1 cellular context compared by ENCODE assay signal in genomic region chr6:125858427-125859320, GRCh38.
TF ChIP-seq lines count a peak whose summit lies in the region.

No MANE protein-coding gene starts in this region.

TF ChIP-seq in HepG2, 621 proteins besides CTCF, POLR2A, EP300 and RAD21 (continued from another document and continues in another):
- TF ChIP-seq IKZF5 (CRISPR knock-in tag; IDR thresholded peaks at IDR 0.05) (no peak), HNF1B (CRISPR knock-in tag; IDR thresholded peaks at IDR 0.05) (peak; percentile 73; the same call in 1 of the 2 replicates), ZNF460 (CRISPR knock-in tag; IDR thresholded peaks at IDR 0.05; ENCODE audit: borderline replicate concordance) (no peak), HOXD1 (CRISPR knock-in tag; IDR thresholded peaks at IDR 0.05) (no peak), BCL6 (CRISPR knock-in tag; IDR thresholded peaks at IDR 0.05) (no peak), MAFK (conservative IDR thresholded peaks at IDR 0.05 in 1 of 2, IDR thresholded peaks at IDR 0.05 in 1 of 2; ENCODE audit: low read length in 2 of 2) (no peak), ZNF614 (CRISPR knock-in tag; IDR thresholded peaks at IDR 0.05; ENCODE audit: borderline replicate concordance) (no peak), DNMT1 (CRISPR knock-in tag; IDR thresholded peaks at IDR 0.05) (no peak), ARID4A (CRISPR knock-in tag; IDR thresholded peaks at IDR 0.05; ENCODE audit: borderline replicate concordance) (no peak), ERF (CRISPR knock-in tag; IDR thresholded peaks at IDR 0.05) (peak; percentile 49; the same call in 1 of the 2 replicates), YEATS4 (CRISPR knock-in tag; IDR thresholded peaks at IDR 0.05; ENCODE audit: borderline replicate concordance) (no peak), MTF1 (CRISPR knock-in tag; IDR thresholded peaks at IDR 0.05) (no peak), ZNF235 (CRISPR knock-in tag; IDR thresholded peaks at IDR 0.05; ENCODE audit: borderline replicate concordance) (no peak), EZH2 (conservative IDR thresholded peaks at IDR 0.05; ENCODE audit: low read depth, low read length) (no peak), THAP8 (CRISPR knock-in tag; IDR thresholded peaks at IDR 0.05; ENCODE audit: borderline replicate concordance) (no peak), SIN3B (IDR thresholded peaks at IDR 0.05; ENCODE audit: low read length) (no peak), TBX3 (IDR thresholded peaks at IDR 0.05; ENCODE audit: borderline replicate concordance) (no peak), ZNF331 (CRISPR knock-in tag; IDR thresholded peaks at IDR 0.05) (no peak), ZBTB2 (CRISPR knock-in tag; IDR thresholded peaks at IDR 0.05; ENCODE audit: low read depth) (no peak), SNAPC5 (CRISPR knock-in tag; IDR thresholded peaks at IDR 0.05; ENCODE audit: borderline replicate concordance) (no peak), ZNF550 (CRISPR knock-in tag; IDR thresholded peaks at IDR 0.05; ENCODE audit: borderline replicate concordance) (no peak), ZNF451 (CRISPR knock-in tag; IDR thresholded peaks at IDR 0.05) (no peak), ELF3 (CRISPR knock-in tag; IDR thresholded peaks at IDR 0.05) (no peak), ONECUT2 (CRISPR knock-in tag; IDR thresholded peaks at IDR 0.05) (no peak), LCORL (IDR thresholded peaks at IDR 0.05) (no peak), LCORL (CRISPR knock-in tag; IDR thresholded peaks at IDR 0.05) (no peak), ZNF232 (CRISPR knock-in tag; IDR thresholded peaks at IDR 0.05; ENCODE audit: borderline replicate concordance) (no peak), SP5 (CRISPR knock-in tag; IDR thresholded peaks at IDR 0.05; ENCODE audit: borderline replicate concordance, low read depth) (no peak), RFXANK (CRISPR knock-in tag; IDR thresholded peaks at IDR 0.05) (no peak), TRAFD1 (CRISPR knock-in tag; IDR thresholded peaks at IDR 0.05; ENCODE audit: borderline replicate concordance) (no peak), FOXP1 (IDR thresholded peaks at IDR 0.05) (no peak), FOXP1 (CRISPR knock-in tag; IDR thresholded peaks at IDR 0.05) (no peak), THRA (CRISPR knock-in tag; IDR thresholded peaks at IDR 0.05; ENCODE audit: borderline replicate concordance) (0 out of 2 replicates have a peak, but pooled peaks have one; percentile 41), YY1 (IDR thresholded peaks at IDR 0.05; ENCODE audit: insufficient read depth, insufficient replicate concordance, low read depth, low read length) (peak; percentile 22), PLRG1 (conservative IDR thresholded peaks at IDR 0.05) (no peak), REL (CRISPR knock-in tag; conservative IDR thresholded peaks at IDR 0.05) (no peak), ZFYVE20 (CRISPR knock-in tag; IDR thresholded peaks at IDR 0.05; ENCODE audit: borderline replicate concordance, low read depth) (no peak), ZMYM4 (CRISPR knock-in tag; IDR thresholded peaks at IDR 0.05) (peak; percentile 45; the same call in 1 of the 2 replicates), RFX5 (IDR thresholded peaks at IDR 0.05; ENCODE audit: low read depth, low read length) (no peak), POGZ (CRISPR knock-in tag; IDR thresholded peaks at IDR 0.05) (no peak), ZFP82 (CRISPR knock-in tag; IDR thresholded peaks at IDR 0.05; ENCODE audit: borderline replicate concordance) (no peak)
- TF ChIP-seq, protein P1, sequence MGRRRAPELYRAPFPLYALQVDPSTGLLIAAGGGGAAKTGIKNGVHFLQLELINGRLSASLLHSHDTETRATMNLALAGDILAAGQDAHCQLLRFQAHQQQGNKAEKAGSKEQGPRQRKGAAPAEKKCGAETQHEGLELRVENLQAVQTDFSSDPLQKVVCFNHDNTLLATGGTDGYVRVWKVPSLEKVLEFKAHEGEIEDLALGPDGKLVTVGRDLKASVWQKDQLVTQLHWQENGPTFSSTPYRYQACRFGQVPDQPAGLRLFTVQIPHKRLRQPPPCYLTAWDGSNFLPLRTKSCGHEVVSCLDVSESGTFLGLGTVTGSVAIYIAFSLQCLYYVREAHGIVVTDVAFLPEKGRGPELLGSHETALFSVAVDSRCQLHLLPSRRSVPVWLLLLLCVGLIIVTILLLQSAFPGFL (CRISPR knock-in tag; IDR thresholded peaks at IDR 0.05), result no peak
- TF ChIP-seq, protein P2, sequence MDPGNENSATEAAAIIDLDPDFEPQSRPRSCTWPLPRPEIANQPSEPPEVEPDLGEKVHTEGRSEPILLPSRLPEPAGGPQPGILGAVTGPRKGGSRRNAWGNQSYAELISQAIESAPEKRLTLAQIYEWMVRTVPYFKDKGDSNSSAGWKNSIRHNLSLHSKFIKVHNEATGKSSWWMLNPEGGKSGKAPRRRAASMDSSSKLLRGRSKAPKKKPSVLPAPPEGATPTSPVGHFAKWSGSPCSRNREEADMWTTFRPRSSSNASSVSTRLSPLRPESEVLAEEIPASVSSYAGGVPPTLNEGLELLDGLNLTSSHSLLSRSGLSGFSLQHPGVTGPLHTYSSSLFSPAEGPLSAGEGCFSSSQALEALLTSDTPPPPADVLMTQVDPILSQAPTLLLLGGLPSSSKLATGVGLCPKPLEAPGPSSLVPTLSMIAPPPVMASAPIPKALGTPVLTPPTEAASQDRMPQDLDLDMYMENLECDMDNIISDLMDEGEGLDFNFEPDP (CRISPR knock-in tag; conservative IDR thresholded peaks at IDR 0.05), result no peak
- TF ChIP-seq, protein P3, sequence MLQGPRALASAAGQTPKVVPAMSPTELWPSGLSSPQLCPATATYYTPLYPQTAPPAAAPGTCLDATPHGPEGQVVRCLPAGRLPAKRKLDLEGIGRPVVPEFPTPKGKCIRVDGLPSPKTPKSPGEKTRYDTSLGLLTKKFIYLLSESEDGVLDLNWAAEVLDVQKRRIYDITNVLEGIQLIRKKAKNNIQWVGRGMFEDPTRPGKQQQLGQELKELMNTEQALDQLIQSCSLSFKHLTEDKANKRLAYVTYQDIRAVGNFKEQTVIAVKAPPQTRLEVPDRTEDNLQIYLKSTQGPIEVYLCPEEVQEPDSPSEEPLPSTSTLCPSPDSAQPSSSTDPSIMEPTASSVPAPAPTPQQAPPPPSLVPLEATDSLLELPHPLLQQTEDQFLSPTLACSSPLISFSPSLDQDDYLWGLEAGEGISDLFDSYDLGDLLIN (CRISPR knock-in tag; IDR thresholded peaks at IDR 0.05; ENCODE audit: borderline replicate concordance), result no peak
- TF ChIP-seq, protein P4, sequence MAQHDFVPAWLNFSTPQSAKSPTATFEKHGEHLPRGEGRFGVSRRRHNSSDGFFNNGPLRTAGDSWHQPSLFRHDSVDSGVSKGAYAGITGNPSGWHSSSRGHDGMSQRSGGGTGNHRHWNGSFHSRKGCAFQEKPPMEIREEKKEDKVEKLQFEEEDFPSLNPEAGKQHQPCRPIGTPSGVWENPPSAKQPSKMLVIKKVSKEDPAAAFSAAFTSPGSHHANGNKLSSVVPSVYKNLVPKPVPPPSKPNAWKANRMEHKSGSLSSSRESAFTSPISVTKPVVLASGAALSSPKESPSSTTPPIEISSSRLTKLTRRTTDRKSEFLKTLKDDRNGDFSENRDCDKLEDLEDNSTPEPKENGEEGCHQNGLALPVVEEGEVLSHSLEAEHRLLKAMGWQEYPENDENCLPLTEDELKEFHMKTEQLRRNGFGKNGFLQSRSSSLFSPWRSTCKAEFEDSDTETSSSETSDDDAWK (CRISPR knock-in tag; IDR thresholded peaks at IDR 0.05), result no peak
- TF ChIP-seq, protein P5, sequence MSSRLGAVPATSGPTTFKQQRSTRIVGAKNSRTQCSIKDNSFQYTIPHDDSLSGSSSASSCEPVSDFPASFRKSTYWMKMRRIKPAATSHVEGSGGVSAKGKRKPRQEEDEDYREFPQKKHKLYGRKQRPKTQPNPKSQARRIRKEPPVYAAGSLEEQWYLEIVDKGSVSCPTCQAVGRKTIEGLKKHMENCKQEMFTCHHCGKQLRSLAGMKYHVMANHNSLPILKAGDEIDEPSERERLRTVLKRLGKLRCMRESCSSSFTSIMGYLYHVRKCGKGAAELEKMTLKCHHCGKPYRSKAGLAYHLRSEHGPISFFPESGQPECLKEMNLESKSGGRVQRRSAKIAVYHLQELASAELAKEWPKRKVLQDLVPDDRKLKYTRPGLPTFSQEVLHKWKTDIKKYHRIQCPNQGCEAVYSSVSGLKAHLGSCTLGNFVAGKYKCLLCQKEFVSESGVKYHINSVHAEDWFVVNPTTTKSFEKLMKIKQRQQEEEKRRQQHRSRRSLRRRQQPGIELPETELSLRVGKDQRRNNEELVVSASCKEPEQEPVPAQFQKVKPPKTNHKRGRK (CRISPR knock-in tag; IDR thresholded peaks at IDR 0.05), result no peak
